ENCODE assay signal across 7 cellular contexts in the genomic region with DNA sequence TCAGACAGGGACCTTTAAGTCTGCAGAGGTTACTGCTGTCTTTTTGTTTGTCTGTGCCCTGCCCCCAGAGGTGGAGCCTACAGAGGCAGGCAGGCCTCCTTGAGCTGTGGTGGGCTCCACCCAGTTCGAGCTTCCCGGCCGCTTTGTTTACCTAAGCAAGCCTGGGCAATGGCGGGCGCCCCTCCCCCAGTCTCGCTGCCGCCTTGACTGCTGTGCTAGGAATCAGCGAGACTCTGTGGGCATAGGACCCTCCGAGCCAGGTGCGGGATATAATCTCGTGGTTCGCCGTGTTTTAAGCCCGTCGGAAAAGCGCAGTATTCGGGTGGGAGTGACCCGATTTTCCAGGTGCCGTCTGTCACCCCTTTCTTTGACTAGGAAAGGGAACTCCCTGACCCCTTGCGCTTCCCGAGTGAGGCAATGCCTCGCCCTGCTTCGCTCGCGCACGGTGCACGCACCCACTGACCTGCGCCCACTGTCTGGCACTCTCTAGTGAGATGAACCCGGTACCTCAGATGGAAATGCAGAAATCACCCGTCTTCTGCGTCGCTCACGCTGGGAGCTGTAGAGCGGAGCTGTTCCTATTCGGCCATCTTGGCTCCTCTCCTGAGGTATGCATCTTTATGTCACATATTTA.
A peak's percentile ranks its signal among the peaks of the same experiment; 100 is the strongest.
DNase-seq lines count a peak whose midpoint lies in the region; ATAC-seq and TF ChIP-seq lines count a peak whose summit lies in the region.
"Not testable (repeated sequence)": the region's sequence is repeated elsewhere in the genome, so short reads cannot be mapped to it uniquely, and the experiment has no call there.

No MANE protein-coding gene starts in this region.

- POLR2A ChIA-PET in Caco-2 (lab: Charles Lee); WTC11 (lab: Charles Lee): not testable (repeated sequence)

- not testable (repeated sequence) for H3K79me2 ChIP-seq in GM23338 (replicated peaks; ENCODE audit: insufficient read depth)

- H3K36me3 ChIP-seq in Caco-2 (ENCODE audit: control insufficient read depth, insufficient read depth, low read length); GM23338 (ENCODE audit: insufficient read depth); HUES64 (ENCODE audit: insufficient read depth, low read length); endodermal cell (ENCODE audit: control insufficient read depth, insufficient read depth, low read length): not testable (repeated sequence)

- H3K4me1 ChIP-seq in Caco-2; GM23338 (ENCODE audit: insufficient read depth); HUES64 (ENCODE audit: insufficient read depth, low read length); endodermal cell (ENCODE audit: control insufficient read depth, insufficient read depth, low read length): not testable (repeated sequence)

- not testable (repeated sequence) for H3K36me3 Mint-ChIP-seq in Caco-2 (ENCODE audit: insufficient read depth, unreplicated experiment); GM23338 (ENCODE audit: low read depth); WTC11; endodermal cell (ENCODE audit: low read depth); nephron (ENCODE audit: low read depth); progenitor cell of endocrine pancreas (ENCODE audit: insufficient read depth)

- not testable (repeated sequence) for TF ChIP-seq CTCF in Caco-2 (IDR thresholded peaks at IDR 0.05; ENCODE audit: insufficient read depth in 1 of 2, low read depth in 1 of 2, low read length in 1 of 2, severe bottlenecking in 1 of 2, unreplicated experiment in 1 of 2); GM23338 (conservative IDR thresholded peaks at IDR 0.05; ENCODE audit: low read depth in 2 of 2); WTC11 (IDR thresholded peaks at IDR 0.05); endodermal cell (conservative IDR thresholded peaks at IDR 0.05); nephron (IDR thresholded peaks at IDR 0.05; ENCODE audit: unreplicated experiment in 3 of 3); progenitor cell of endocrine pancreas (IDR thresholded peaks at IDR 0.05; ENCODE audit: unreplicated experiment)

- H3K9me2 ChIP-seq in GM23338 (ENCODE audit: insufficient read depth): not testable (repeated sequence)

- not testable (repeated sequence) for H3K4me1 Mint-ChIP-seq in Caco-2 (ENCODE audit: low read depth, unreplicated experiment); GM23338; WTC11; endodermal cell; nephron; progenitor cell of endocrine pancreas (ENCODE audit: low read depth)

- BruUV-seq in Caco-2 (replicated peaks; lab: Mats Ljungman, UMichigan): not testable (repeated sequence)

- intact Hi-C loops in Caco-2 (cut with micrococcal nuclease; ENCODE audit: unreplicated experiment): not testable (repeated sequence)

- not testable (repeated sequence) for H3K9me3 Mint-ChIP-seq in Caco-2 (ENCODE audit: unreplicated experiment); GM23338; WTC11; nephron
- H3K9me3 Mint-ChIP-seq in endodermal cell (peaks cover 23% of the 10 kb centered on the region), progenitor cell of endocrine pancreas (ENCODE audit: low read depth) (peaks cover 13% of the 10 kb centered on the region)

- peak overlapping the region; percentile 60; the same call in 1 of the 2 replicates for H3K9ac ChIP-seq in HUES64 (ENCODE audit: low read depth, low read length)
- not testable (repeated sequence) for H3K9ac ChIP-seq in endodermal cell (ENCODE audit: extremely low read depth, low read length, poor library complexity, severe bottlenecking)

- not testable (repeated sequence) for H3K27ac ChIP-seq in GM23338 (ENCODE audit: low read depth); HUES64 (ENCODE audit: low read depth, low read length); endodermal cell (ENCODE audit: low read depth, low read length)

- not testable (repeated sequence) for H3K27me3 ChIP-seq in Caco-2 (replicated peaks; ENCODE audit: control insufficient read depth, insufficient read depth, low read length); GM23338 (ENCODE audit: insufficient read depth); HUES64 (ENCODE audit: insufficient read depth, low read length); endodermal cell (ENCODE audit: control insufficient read depth, insufficient read depth, low read length, poor library complexity, severe bottlenecking)

- not testable (repeated sequence) for H3K4me3 ChIP-seq in Caco-2 (ENCODE audit: low read depth, low read length); endodermal cell (ENCODE audit: low read length)
- H3K4me3 ChIP-seq in GM23338 (peak overlapping the region; percentile 32; the same call in 1 of the 2 replicates), HUES64 (ENCODE audit: low read length) (peak overlapping the region; percentile 42)

- 40% methylated on average over 25 of the region's 35 CpGs for WGBS in HUES64
- WGBS in endodermal cell (ENCODE audit: insufficient coverage in 1 of 2, insufficient read length in 1 of 2), 2 experiments: 53 to 100% methylated on average over 6 to 25 of the region's 35 CpGs

- peak overlapping the region; percentile 37 for H3K4me3 Mint-ChIP-seq in Caco-2 (ENCODE audit: unreplicated experiment)
- peak overlapping the region; percentile 37; the same call in 1 of the 3 replicates for H3K4me3 Mint-ChIP-seq in GM23338
- peak overlapping the region; percentile 83 for H3K4me3 Mint-ChIP-seq in WTC11
- peak overlapping the region; percentile 73 for H3K4me3 Mint-ChIP-seq in endodermal cell
- peak overlapping the region; percentile 37 to 43 (median 39) for H3K4me3 Mint-ChIP-seq in nephron
- peak overlapping the region; percentile 83 for H3K4me3 Mint-ChIP-seq in progenitor cell of endocrine pancreas (ENCODE audit: low read depth)

- not testable (repeated sequence) for H3K27me3 Mint-ChIP-seq in Caco-2 (ENCODE audit: insufficient read depth, unreplicated experiment); GM23338 (ENCODE audit: insufficient read depth, low read depth, poor library complexity); WTC11 (ENCODE audit: low read depth); endodermal cell (ENCODE audit: insufficient read depth); nephron (ENCODE audit: low read depth); progenitor cell of endocrine pancreas

- not testable (repeated sequence) for ATAC-seq in GM23338
- ATAC-seq in WTC11: peak; percentile 46

- H4K20me1 ChIP-seq in GM23338 (replicated peaks; ENCODE audit: insufficient read depth): not testable (repeated sequence)

- H3K27ac Mint-ChIP-seq in Caco-2 (ENCODE audit: unreplicated experiment); GM23338; WTC11; nephron: not testable (repeated sequence)
- H3K27ac Mint-ChIP-seq in endodermal cell (peak overlapping the region; percentile 92), progenitor cell of endocrine pancreas (peak overlapping the region; percentile 97)

- CTCF ChIA-PET in Caco-2 (lab: Charles Lee); WTC11 (lab: Charles Lee): not testable (repeated sequence)

- H3K9me3 ChIP-seq in Caco-2; HUES64 (ENCODE audit: insufficient read depth, low read depth, low read length); endodermal cell (ENCODE audit: control insufficient read depth, low read length): not testable (repeated sequence)

- not testable (repeated sequence) for DNase-seq in Caco-2; GM23338 (ENCODE audit: low spot score); progenitor cell of endocrine pancreas (ENCODE audit: low spot score, unreplicated experiment)
- DNase-seq in WTC11 (ENCODE audit: low spot score) (peak; percentile 43), endodermal cell (peak; percentile 58)

- H3F3A ChIP-seq in GM23338 (replicated peaks; ENCODE audit: low read depth): not testable (repeated sequence)

- not testable (repeated sequence) for H2AFZ ChIP-seq in GM23338

- H3K4me2 ChIP-seq in GM23338: peak overlapping the region; percentile 29; the same call in 1 of the 2 replicates
